9 cellular contexts compared by ENCODE assay signal in genomic region chr16:52068447-52069074, GRCh38.
DNase-seq lines count a peak whose midpoint lies in the region; ATAC-seq and TF ChIP-seq lines count a peak whose summit lies in the region.
"Had no signal": no experiment of that assay in that cellular context is flagged by ENCODE, and none has a peak within 500 bp of the region (broad histone marks: within the 10 kb centered on the region; RNA-seq: fewer than 3 reads in every experiment).

No MANE protein-coding gene starts in this region.

- H3K9me3 ChIP-seq in right atrium auricular region (no peaks in the 10 kb centered on the region), iPS DF 6.9 (ENCODE audit: control insufficient read depth, insufficient read depth, low read length) (no peaks in the 10 kb centered on the region), upper lobe of right lung (no peaks in the 10 kb centered on the region)

- H3K4me3 ChIP-seq in right atrium auricular region (no peak overlapping the region), iPS DF 6.9 (ENCODE audit: low read length) (no peak overlapping the region), upper lobe of right lung (no peak overlapping the region)

- H3K27me3 ChIP-seq in right atrium auricular region (no peaks in the 10 kb centered on the region), iPS DF 6.9 (ENCODE audit: control insufficient read depth, insufficient read depth, low read length) (no peaks in the 10 kb centered on the region), upper lobe of right lung (no peaks in the 10 kb centered on the region)

- H3K4me1 ChIP-seq in right atrium auricular region: no peaks in the 10 kb centered on the region
- peaks cover 2% of the 10 kb centered on the region; the same call in 1 of the 2 replicates for H3K4me1 ChIP-seq in iPS DF 6.9 (ENCODE audit: control insufficient read depth, insufficient read depth, low read length)
- H3K4me1 ChIP-seq in upper lobe of right lung: no peaks in the 10 kb centered on the region

- intact Hi-C loops in Right ventricle myocardium inferior (cut with DNase I): loop anchor here (5.0 kb wide), 1 partner anchor 954 kb away; no protein-coding TSS in a partner anchor
- intact Hi-C loops in upper lobe of right lung (cut with DNase I): no loop called here

- H3K36me3 ChIP-seq in right atrium auricular region (no peaks in the 10 kb centered on the region), iPS DF 6.9 (ENCODE audit: control insufficient read depth, insufficient read depth, low read length) (no peaks in the 10 kb centered on the region), upper lobe of right lung (no peaks in the 10 kb centered on the region)

- no CpG with 5 or more reads among the region's 8 CpGs for WGBS in iPS DF 6.9 (ENCODE audit: insufficient coverage, insufficient read length)

- DNase-seq in Right ventricle myocardium inferior (ENCODE audit: missing footprints): no peak
- no peak for DNase-seq in right atrium auricular region (ENCODE audit: low spot score)
- peak; percentile 74 to 76 for DNase-seq in SHP77 (lab: John Stamatoyannopoulos, UW)
- DNase-seq in iPS DF 6.9 (ENCODE audit: low read depth, low spot score): peak; percentile 20
- no peak for DNase-seq in upper lobe of right lung
- no peak for DNase-seq in stimulated activated naive CD8-positive, alpha-beta T cell treated with anti-CD3 and anti-CD28 coated beads, Interleukin-15, Interleukin-2, amounts not matched to agents 100 U/mL and 50 U/mL, for 24 hours
- DNase-seq in stimulated activated CD4-positive, alpha-beta T cell treated with anti-CD3 and anti-CD28 coated beads, Interleukin-12 subunit alpha, Interleukin-12 subunit beta, amount 100 ng/mL, for 4 hours: no peak
- no peak for DNase-seq in UCSD-AML1 (lab: John Stamatoyannopoulos, UW; ENCODE audit: unreplicated experiment)

- peak; percentile 65 for ATAC-seq in Right ventricle myocardium inferior
- ATAC-seq in upper lobe of right lung: peak; percentile 72
- no peak for ATAC-seq in stimulated activated naive CD8-positive, alpha-beta T cell treated with anti-CD3 and anti-CD28 coated beads, Interleukin-15, Interleukin-2, amounts not matched to agents 100 U/mL and 50 U/mL, for 24 hours

- TF ChIP-seq CTCF in right atrium auricular region (IDR thresholded peaks at IDR 0.05): peak in 1 of 2 donors; percentile 45
- no peak for TF ChIP-seq CTCF in upper lobe of right lung (IDR thresholded peaks at IDR 0.05)

- H3K27ac ChIP-seq in right atrium auricular region (no peak overlapping the region), iPS DF 6.9 (ENCODE audit: low read length) (no peak overlapping the region), upper lobe of right lung (no peak overlapping the region)
- H3K27ac ChIP-seq: KMS-11 had no signal

Comparison
In these comparisons a context has a peak if more than half of its experiments do, and no peak if none do; other contexts are left out.
1. DNase-seq: peak in SHP77 (2 of 2) and iPS DF 6.9 (single experiment); none in Right ventricle myocardium inferior (single experiment), right atrium auricular region (single experiment), upper lobe of right lung (single experiment), stimulated activated naive CD8-positive, alpha-beta T cell treated with anti-CD3 and anti-CD28 coated beads, Interleukin-15, Interleukin-2, amounts not matched to agents 100 U/mL and 50 U/mL, for 24 hours (single experiment), stimulated activated CD4-positive, alpha-beta T cell treated with anti-CD3 and anti-CD28 coated beads, Interleukin-12 subunit alpha, Interleukin-12 subunit beta, amount 100 ng/mL, for 4 hours (single experiment) and UCSD-AML1 (single experiment).